Comparison of ENCODE assay signal across 1 cellular context in genomic region chr5:64768358-64769312, GRCh38.
TF ChIP-seq lines count a peak whose summit lies in the region.

Gene CWC27 (plus strand): TSS chr5:64768930. CDS start chr5:64769147, 217 bp downstream.
Gene SREK1IP1 (minus strand): TSS chr5:64768691. CDS start chr5:64768517, 174 bp downstream.

TF ChIP-seq in IMR-90, 13 proteins besides CTCF, POLR2A, EP300 and RAD21:
- TF ChIP-seq, protein P1, sequence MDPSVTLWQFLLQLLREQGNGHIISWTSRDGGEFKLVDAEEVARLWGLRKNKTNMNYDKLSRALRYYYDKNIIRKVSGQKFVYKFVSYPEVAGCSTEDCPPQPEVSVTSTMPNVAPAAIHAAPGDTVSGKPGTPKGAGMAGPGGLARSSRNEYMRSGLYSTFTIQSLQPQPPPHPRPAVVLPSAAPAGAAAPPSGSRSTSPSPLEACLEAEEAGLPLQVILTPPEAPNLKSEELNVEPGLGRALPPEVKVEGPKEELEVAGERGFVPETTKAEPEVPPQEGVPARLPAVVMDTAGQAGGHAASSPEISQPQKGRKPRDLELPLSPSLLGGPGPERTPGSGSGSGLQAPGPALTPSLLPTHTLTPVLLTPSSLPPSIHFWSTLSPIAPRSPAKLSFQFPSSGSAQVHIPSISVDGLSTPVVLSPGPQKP (IDR thresholded peaks at IDR 0.05; ENCODE audit: borderline replicate concordance, low read depth, low read length), result no peak
- TF ChIP-seq USF2 (IDR thresholded peaks at IDR 0.05; ENCODE audit: low read depth, low read length) (no peak), MAZ (IDR thresholded peaks at IDR 0.05; ENCODE audit: borderline replicate concordance, low read depth, low read length) (no peak), CEBPB (IDR thresholded peaks at IDR 0.05; ENCODE audit: low read depth, low read length) (0 out of 2 replicates have a peak, but pooled peaks have one; percentile 28), FOS (IDR thresholded peaks at IDR 0.05; ENCODE audit: low read depth, low read length) (no peak), BHLHE40 (IDR thresholded peaks at IDR 0.05; ENCODE audit: low read depth, low read length) (peak; percentile 97)
